ENCODE assay signal across 8 cellular contexts in genomic region chr19:6125571-6125989, GRCh38. TPM values are rescaled to one million over a fixed set of nuclear protein-coding genes. Genes with fewer than 3 reads are reported as not detected.
DNase-seq lines count a peak whose midpoint lies in the region; ATAC-seq, FAIRE-seq and TF ChIP-seq lines count a peak whose summit lies in the region.

No MANE protein-coding gene starts in this region.

- ATAC-seq in GM18907 (IDR thresholded peaks at IDR 0.05; ENCODE audit: unreplicated experiment) (no peak), HG02678 (IDR thresholded peaks at IDR 0.05; ENCODE audit: unreplicated experiment) (no peak)

- intact Hi-C loops in left ventricle myocardium inferior (cut with micrococcal nuclease): loop anchor here (2.0 kb wide), 1 partner anchor 77 kb away; no protein-coding TSS in a partner anchor

- H3K4me3 ChIP-seq in left ventricle myocardium inferior (no peak overlapping the region), small intestine (ENCODE audit: low read depth in 1 of 2, low read length in 2 of 2) (no peak overlapping the region)

- no peaks in the 10 kb centered on the region for H3K36me3 Mint-ChIP-seq in activated naive CD8-positive, alpha-beta T cell treated with anti-CD3 and anti-CD28 coated beads for 36 hours

- H3K4me3 Mint-ChIP-seq in activated naive CD8-positive, alpha-beta T cell treated with anti-CD3 and anti-CD28 coated beads for 36 hours: no peak overlapping the region

- no peaks in the 10 kb centered on the region for H3K4me1 Mint-ChIP-seq in activated naive CD8-positive, alpha-beta T cell treated with anti-CD3 and anti-CD28 coated beads for 36 hours

- H3K9me3 ChIP-seq in left ventricle myocardium inferior (replicated peaks): peaks cover 21% of the 10 kb centered on the region
- no peaks in the 10 kb centered on the region for H3K9me3 ChIP-seq in small intestine (ENCODE audit: control insufficient read depth, low read depth)

- no peak overlapping the region for H3K27ac ChIP-seq in left ventricle myocardium inferior (replicated peaks)
- H3K27ac ChIP-seq in small intestine (ENCODE audit: low read depth in 1 of 2, low read length in 1 of 2): no peak overlapping the region

- no peak overlapping the region for H3K27ac Mint-ChIP-seq in activated naive CD8-positive, alpha-beta T cell treated with anti-CD3 and anti-CD28 coated beads for 36 hours

- TF ChIP-seq CTCF in GM12801 (IDR thresholded peaks at IDR 0.05; ENCODE audit: extremely low read depth, insufficient read length) (peak; percentile 80), left ventricle myocardium inferior (IDR thresholded peaks at IDR 0.05; ENCODE audit: borderline replicate concordance) (peak; percentile 98)

- H3K27me3 ChIP-seq in left ventricle myocardium inferior (ENCODE audit: low read depth) (no peaks in the 10 kb centered on the region), small intestine (ENCODE audit: control insufficient read depth in 2 of 2, insufficient read depth in 2 of 2, low read length in 2 of 2) (no peaks in the 10 kb centered on the region)

- peak; percentile 18 for DNase-seq in NCI-H1417 treated with DMSO at 0.1 percent for 48 hours (lab: John Stamatoyannopoulos, UW)
- DNase-seq in SW 1271 (lab: John Stamatoyannopoulos, UW): peak; percentile 41 to 71
- peak; percentile 46 for DNase-seq in activated naive CD8-positive, alpha-beta T cell treated with anti-CD3 and anti-CD28 coated beads for 36 hours
- peak; percentile 47 for DNase-seq in left ventricle myocardium inferior
- peak; percentile 85 for DNase-seq in small intestine

- no peaks in the 10 kb centered on the region for H3K27me3 Mint-ChIP-seq in activated naive CD8-positive, alpha-beta T cell treated with anti-CD3 and anti-CD28 coated beads for 36 hours

- H3K36me3 ChIP-seq in left ventricle myocardium inferior: no peaks in the 10 kb centered on the region
- H3K36me3 ChIP-seq in small intestine (ENCODE audit: control insufficient read depth in 2 of 2, insufficient read depth in 2 of 2, low read length in 2 of 2): no peaks in the 10 kb centered on the region

- H3K9me3 Mint-ChIP-seq in activated naive CD8-positive, alpha-beta T cell treated with anti-CD3 and anti-CD28 coated beads for 36 hours: no peaks in the 10 kb centered on the region

- no peak for FAIRE-seq in small intestine (lab: Jason Lieb, UNC)

- H3K4me1 ChIP-seq in left ventricle myocardium inferior (no peaks in the 10 kb centered on the region), small intestine (ENCODE audit: control insufficient read depth in 2 of 2, insufficient read depth in 1 of 2, low read depth in 1 of 2, low read length in 1 of 2) (no peaks in the 10 kb centered on the region)

- WGBS in small intestine, 3 donors: 16 to 26% (median 17%) methylated on average over 6 of the region's 6 CpGs

RNA-seq across cellular contexts. Expression of gene ACSBG2, which starts 9.9 kb away (rescaled TPM):
- not detected for total RNA-seq in activated naive CD8-positive, alpha-beta T cell treated with anti-CD3 and anti-CD28 coated beads for 36 hours
- total RNA-seq in left ventricle myocardium inferior: not detected
- under 1 TPM in 1 of 3 donors, not detected in 2; 0.27 TPM for polyA plus RNA-seq in small intestine

RNA-seq across cellular contexts. Expression of gene RFX2, which starts 15.3 kb away (rescaled TPM):
- total RNA-seq in activated naive CD8-positive, alpha-beta T cell treated with anti-CD3 and anti-CD28 coated beads for 36 hours: 10 to 100 TPM in 1 of 2 experiments, 1 to 10 TPM in 1; 9.5 to 10.3 TPM
- total RNA-seq in left ventricle myocardium inferior: 6.1 TPM
- 1 to 10 TPM; 1.1 to 2.8 (median 1.8) TPM for polyA plus RNA-seq in small intestine

Comparison
In these comparisons a context has a peak if more than half of its experiments do, and no peak if none do; other contexts are left out.
1. DNase-seq: peak in every context shown above with its lines; median percentile 85 in small intestine; 56 in SW 1271; 47 in left ventricle myocardium inferior; 46 in activated naive CD8-positive, alpha-beta T cell treated with anti-CD3 and anti-CD28 coated beads for 36 hours; 18 in NCI-H1417 treated with DMSO at 0.1 percent for 48 hours.